Comparison of ENCODE assay signal across 9 cellular contexts in the genomic region with DNA sequence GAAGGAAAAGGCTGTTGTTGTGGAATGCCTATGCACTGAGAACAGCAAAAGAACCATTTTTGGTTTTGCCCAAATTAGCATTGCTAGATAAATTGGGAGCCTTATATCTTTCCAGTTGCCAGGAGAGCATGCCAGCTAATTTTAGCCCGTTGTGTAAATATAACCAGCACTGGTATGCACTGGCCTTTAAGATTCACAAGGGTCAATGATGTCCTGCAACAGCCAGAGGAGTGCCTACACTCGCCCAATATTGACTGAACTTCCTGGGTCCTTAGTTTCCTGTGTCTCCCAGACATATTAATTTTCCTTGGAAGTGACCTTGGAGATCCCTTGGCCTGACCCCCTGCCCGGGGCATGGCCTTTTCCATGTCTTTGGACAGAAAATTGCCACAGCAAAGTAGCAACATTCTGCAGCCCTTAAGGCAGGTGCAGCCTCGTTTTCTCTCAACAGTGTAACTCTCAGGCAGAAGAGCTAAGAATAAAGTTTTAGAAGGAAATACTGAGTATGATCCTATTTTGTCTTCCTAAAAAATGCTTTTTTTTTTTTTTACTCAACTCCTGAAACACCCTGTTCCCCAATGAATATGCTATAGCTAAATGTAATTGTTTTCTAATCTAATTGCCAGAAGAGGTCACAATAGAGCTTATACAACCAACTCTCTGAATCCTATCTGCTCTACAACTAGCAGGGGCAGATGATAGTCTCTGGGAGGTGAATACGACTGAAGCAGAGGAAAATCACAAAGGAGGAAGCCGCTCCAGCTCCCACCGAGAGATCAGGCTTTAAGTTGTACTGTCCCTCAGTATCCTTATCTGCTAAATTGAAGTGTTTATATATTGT.
DNase-seq lines count a peak whose midpoint lies in the region; ATAC-seq and TF ChIP-seq lines count a peak whose summit lies in the region.
"Had no signal": no experiment of that assay in that cellular context is flagged by ENCODE, and none has a peak within 500 bp of the region (broad histone marks: within the 10 kb centered on the region; RNA-seq: fewer than 3 reads in every experiment).

No MANE protein-coding gene starts in this region.

- no peak overlapping the region for H3K27ac Mint-ChIP-seq in CD8-positive, alpha-beta T cell

- 30 to 44% methylated on average over 7 of the region's 7 CpGs for WGBS in body of pancreas, 2 donors
- 44 to 63% (median 54%) methylated on average over 7 of the region's 7 CpGs for WGBS in adrenal gland, 4 donors

- H3K9me3 ChIP-seq in CD8-positive, alpha-beta T cell (ENCODE audit: low read length), result no peaks in the 10 kb centered on the region
- H3K9me3 ChIP-seq in body of pancreas (no peaks in the 10 kb centered on the region), left lung (peaks cover 0 to 6% of the 10 kb centered on the region in 2 donors), adrenal gland (replicated peaks in 1 of 3) (no peaks in the 10 kb centered on the region)
- H3K9me3 ChIP-seq: lower lobe of right lung had no signal

- peaks cover 2% of the 10 kb centered on the region for H3K4me1 Mint-ChIP-seq in CD8-positive, alpha-beta T cell (ENCODE audit: low read depth)

- POLR2A ChIA-PET in CD8-positive, alpha-beta T cell (lab: Charles Lee), result interaction anchor here (0.6 kb wide), 1 partner anchor 1212 kb away, joined by 5 read pairs; no protein-coding TSS in a partner anchor

- H2AFZ ChIP-seq in KMS-11 (ENCODE audit: low read depth), result no peak overlapping the region

- H3K36me3 ChIP-seq in CD8-positive, alpha-beta T cell (ENCODE audit: insufficient read depth, low read length), result no peaks in the 10 kb centered on the region
- H3K36me3 ChIP-seq in KMS-11 (ENCODE audit: insufficient read depth) (no peaks in the 10 kb centered on the region), body of pancreas (replicated peaks in 1 of 2; ENCODE audit: insufficient read depth in 1 of 2, low read depth in 2 of 2) (no peaks in the 10 kb centered on the region), left lung (no peaks in the 10 kb centered on the region), adrenal gland (replicated peaks in 1 of 2) (no peaks in the 10 kb centered on the region)
- H3K36me3 ChIP-seq: lower lobe of right lung had no signal

- H3K27ac ChIP-seq in CD8-positive, alpha-beta T cell (ENCODE audit: low read depth, low read length), result no peak overlapping the region
- H3K27ac ChIP-seq in KMS-11 (no peak overlapping the region), body of pancreas (no peak overlapping the region), left lung (no peak overlapping the region), adrenal gland (no peak overlapping the region)
- H3K27ac ChIP-seq: lower lobe of right lung had no signal

- no peak for DNase-seq in CD8-positive, alpha-beta T cell
- DNase-seq in body of pancreas (no peak), left lung (no peak), NCI-H2171 (lab: John Stamatoyannopoulos, UW) (no peak), adrenal gland (no peak)
- DNase-seq in stimulated activated CD4-positive, alpha-beta T cell treated with anti-CD3 and anti-CD28 coated beads, Interleukin-12 subunit alpha, Interleukin-12 subunit beta, amount 100 ng/mL, for 4 hours, result no peak
- DNase-seq: lower lobe of right lung had no signal

- no peak overlapping the region for H3K9ac ChIP-seq in KMS-11

- no peak for TF ChIP-seq CTCF in CD8-positive, alpha-beta T cell (IDR thresholded peaks at IDR 0.05)
- TF ChIP-seq CTCF in KMS-11 (conservative IDR thresholded peaks at IDR 0.05; ENCODE audit: low read depth, low read length) (peak; percentile 33; the same call in 1 of the 2 replicates), body of pancreas (IDR thresholded peaks at IDR 0.05) (peak in 4 of 7 experiments; percentile 9 to 29 (median 19)), left lung (IDR thresholded peaks at IDR 0.05) (no peak), adrenal gland (IDR thresholded peaks at IDR 0.05) (peak in 2 of 6 experiments; percentile 37 to 49)

- H3K4me1 ChIP-seq in CD8-positive, alpha-beta T cell (ENCODE audit: insufficient read depth, low read length), result no peaks in the 10 kb centered on the region
- H3K4me1 ChIP-seq in KMS-11 (ENCODE audit: low read depth, poor library complexity, severe bottlenecking) (no peaks in the 10 kb centered on the region), body of pancreas (no peaks in the 10 kb centered on the region), left lung (no peaks in the 10 kb centered on the region), adrenal gland (replicated peaks in 1 of 2) (peaks cover 0 to 11% of the 10 kb centered on the region in 2 donors)

- no peaks in the 10 kb centered on the region for H3K79me2 ChIP-seq in KMS-11 (ENCODE audit: insufficient read depth, low read depth)

- no peak overlapping the region for H3K4me3 ChIP-seq in CD8-positive, alpha-beta T cell (ENCODE audit: low read depth, low read length)
- H3K4me3 ChIP-seq in KMS-11 (IDR thresholded peaks at IDR 0.05; ENCODE audit: insufficient read depth, low read depth, low read length) (no peak overlapping the region), body of pancreas (no peak overlapping the region), left lung (no peak overlapping the region), adrenal gland (no peak overlapping the region)
- H3K4me3 ChIP-seq: lower lobe of right lung had no signal

- peak; percentile 46 for ATAC-seq in CD8-positive, alpha-beta T cell
- ATAC-seq in body of pancreas (no peak), left lung (peak; percentile 65), HG03159 (IDR thresholded peaks at IDR 0.05; ENCODE audit: unreplicated experiment) (no peak)

- H3K36me3 Mint-ChIP-seq in CD8-positive, alpha-beta T cell, result no peaks in the 10 kb centered on the region

- intact Hi-C loops in CD8-positive, alpha-beta T cell (cut with DNase I, micrococcal nuclease), result loop anchor here (1.0 to 2.0 kb wide), 3 partner anchors 82 to 163 kb away; no protein-coding TSS in a partner anchor
- intact Hi-C loops in body of pancreas (cut with DNase I), result no loop called here
- intact Hi-C loops in left lung (cut with DNase I), result no loop called here
- intact Hi-C loops in adrenal gland (cut with DNase I), result no loop called here

- H3K4me3 Mint-ChIP-seq in CD8-positive, alpha-beta T cell, result no peak overlapping the region

- TF ChIP-seq POLR2A in body of pancreas (IDR thresholded peaks at IDR 0.05) (no peak), adrenal gland (IDR thresholded peaks at IDR 0.05) (no peak)

- H3K4me2 ChIP-seq in KMS-11, result no peak overlapping the region

- no peaks in the 10 kb centered on the region for H3K27me3 Mint-ChIP-seq in CD8-positive, alpha-beta T cell (ENCODE audit: low read depth)

- no peaks in the 10 kb centered on the region for H3K27me3 ChIP-seq in CD8-positive, alpha-beta T cell (ENCODE audit: insufficient read depth, low read length)
- H3K27me3 ChIP-seq in KMS-11 (ENCODE audit: insufficient read depth, low read depth), result no peaks in the 10 kb centered on the region
- H3K27me3 ChIP-seq in body of pancreas, result no peaks in the 10 kb centered on the region
- no peaks in the 10 kb centered on the region for H3K27me3 ChIP-seq in left lung
- H3K27me3 ChIP-seq in adrenal gland, result no peaks in the 10 kb centered on the region

- no peaks in the 10 kb centered on the region for H4K20me1 ChIP-seq in KMS-11 (ENCODE audit: insufficient read depth)

- CTCF ChIA-PET in CD8-positive, alpha-beta T cell (lab: Charles Lee), result interaction anchor here (0.8 to 4.9 kb wide), 17 partner anchors 8 to 210 kb away, joined by 3 to 83 read pairs (median 4); no protein-coding TSS in a partner anchor

- peaks cover under 1% of the 10 kb centered on the region for H3K9me3 Mint-ChIP-seq in CD8-positive, alpha-beta T cell

Comparison
In these comparisons a context has a peak if more than half of its experiments do, and no peak if none do; other contexts are left out.
1. ATAC-seq: peak in CD8-positive, alpha-beta T cell (single experiment) and left lung (single experiment); none in body of pancreas (single experiment) and HG03159 (single experiment).
2. CTCF ChIP-seq: peak in KMS-11 (single experiment) and body of pancreas (4 of 7); none in CD8-positive, alpha-beta T cell (single experiment) and left lung (0 of 2).
3. intact Hi-C loops: an anchor here in CD8-positive, alpha-beta T cell (1.0 to 2.0 kb wide); none called in body of pancreas, left lung and adrenal gland.